ENCODE assay signal across 20 cellular contexts in the genomic region with DNA sequence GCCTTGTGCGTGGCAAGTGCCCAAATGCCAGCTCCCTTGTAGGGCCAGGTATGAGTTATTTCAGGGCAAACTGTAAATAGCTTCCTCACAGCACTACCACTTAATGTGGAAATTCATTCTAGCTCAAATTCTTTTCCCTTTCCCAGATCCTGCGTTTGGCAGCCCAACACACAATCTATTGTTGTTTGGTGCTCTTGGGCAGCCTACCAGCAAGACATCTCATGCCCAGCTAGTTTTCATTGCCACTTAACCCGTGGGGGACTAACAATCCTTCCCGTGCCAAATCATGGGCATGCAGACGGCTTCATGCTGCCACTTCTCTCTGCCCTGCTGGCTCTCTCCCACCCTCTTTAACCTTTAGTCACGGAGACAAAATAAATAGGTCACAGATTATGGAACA.
DNase-seq lines count a peak whose midpoint lies in the region; ATAC-seq and TF ChIP-seq lines count a peak whose summit lies in the region.
"Had no signal": no experiment of that assay in that cellular context is flagged by ENCODE, and none has a peak within 500 bp of the region (broad histone marks: within the 10 kb centered on the region; RNA-seq: fewer than 3 reads in every experiment).

No MANE protein-coding gene starts in this region.

- no peak overlapping the region for H3K27ac Mint-ChIP-seq in stimulated activated memory B cell treated with anti-CD40 and anti-IgM and Interleukin-4, amounts not matched to agents 10 μg/mL and 1 μg/mL and 100 μg/mL, for 72 hours
- H3K27ac Mint-ChIP-seq: activated CD8-positive, alpha-beta memory T cell treated with anti-CD3 and anti-CD28 coated beads, Interleukin-2, amount 10 ng/mL, durations not matched to agents 7 days and 5 days had no signal

- H3K36me3 ChIP-seq in thyroid gland: no peaks in the 10 kb centered on the region
- H3K36me3 ChIP-seq: BLaER1, HAP-1, left lung, spleen, tibial nerve had no signal

- WGBS in thyroid gland, 2 donors: 22 to 39% methylated on average over 6 of the region's 6 CpGs

- DNase-seq in NCI-H2029 (lab: John Stamatoyannopoulos, UW): peak; percentile 45
- peak in 53 of 58 donors; percentile 1 to 79 (median 31) for DNase-seq in anterior cingulate cortex (lab: John Stamatoyannopoulos, UW)
- DNase-seq in inferior parietal cortex (ENCODE audit: extremely low spot score): peak; percentile 41
- DNase-seq in thyroid gland: peak; percentile 86 to 90
- no peak for DNase-seq in SK-N-DZ (ENCODE audit: low spot score)
- no peak for DNase-seq in activated CD4-positive, alpha-beta T cell treated with anti-CD3 and anti-CD28 coated beads for 4 hours
- DNase-seq: activated CD8-positive, alpha-beta memory T cell treated with anti-CD3 and anti-CD28 coated beads, Interleukin-2, amount 10 ng/mL, durations not matched to agents 7 days and 5 days; DMS 273 treated with DMSO at 0.1 percent for 48 hours; foreskin fibroblast; KG1; left lung; psoas muscle; SHP77; spleen had no signal

- H3K27ac ChIP-seq in thyroid gland: peak overlapping the region in 2 of 3 donors; percentile 25 to 54
- H3K27ac ChIP-seq: BLaER1, coronary artery, left lung, psoas muscle, spleen had no signal

- H3K27me3 ChIP-seq in thyroid gland: no peaks in the 10 kb centered on the region
- H3K27me3 ChIP-seq: BLaER1, left lung, spleen, tibial nerve had no signal

- peaks cover 3% of the 10 kb centered on the region for H3K9me3 Mint-ChIP-seq in stimulated activated memory B cell treated with anti-CD40 and anti-IgM and Interleukin-4, amounts not matched to agents 10 μg/mL and 1 μg/mL and 100 μg/mL, for 72 hours

- peaks cover 7 to 11% of the 10 kb centered on the region in 2 donors for H3K4me1 ChIP-seq in thyroid gland
- H3K4me1 ChIP-seq: BLaER1, HAP-1, left lung, psoas muscle, spleen had no signal

- no peak for TF ChIP-seq CTCF in thyroid gland (IDR thresholded peaks at IDR 0.05)

- no peaks in the 10 kb centered on the region for H3K4me1 Mint-ChIP-seq in stimulated activated memory B cell treated with anti-CD40 and anti-IgM and Interleukin-4, amounts not matched to agents 10 μg/mL and 1 μg/mL and 100 μg/mL, for 72 hours
- H3K4me1 Mint-ChIP-seq: activated CD8-positive, alpha-beta memory T cell treated with anti-CD3 and anti-CD28 coated beads, Interleukin-2, amount 10 ng/mL, durations not matched to agents 7 days and 5 days had no signal

- ATAC-seq in stimulated activated memory B cell treated with anti-CD40 and anti-IgM and Interleukin-4, amounts not matched to agents 10 μg/mL and 1 μg/mL and 100 μg/mL, for 72 hours: no peak
- ATAC-seq: activated CD4-positive, CD25-positive, alpha-beta regulatory T cell treated with anti-CD3 and anti-CD28 coated beads, Interleukin-2, amount 50 U/mL, for 24 hours; activated CD8-positive, alpha-beta memory T cell treated with anti-CD3 and anti-CD28 coated beads, Interleukin-2, amount 10 ng/mL, durations not matched to agents 7 days and 5 days; left lung; psoas muscle had no signal

- H3K9me3 ChIP-seq in thyroid gland: no peaks in the 10 kb centered on the region
- H3K9me3 ChIP-seq: HAP-1, psoas muscle had no signal

- no peak for TF ChIP-seq POLR2A in thyroid gland (IDR thresholded peaks at IDR 0.05)

- H3K36me3 Mint-ChIP-seq in stimulated activated memory B cell treated with anti-CD40 and anti-IgM and Interleukin-4, amounts not matched to agents 10 μg/mL and 1 μg/mL and 100 μg/mL, for 72 hours: no peaks in the 10 kb centered on the region
- H3K36me3 Mint-ChIP-seq: activated CD8-positive, alpha-beta memory T cell treated with anti-CD3 and anti-CD28 coated beads, Interleukin-2, amount 10 ng/mL, durations not matched to agents 7 days and 5 days had no signal

- H3K4me3 Mint-ChIP-seq in stimulated activated memory B cell treated with anti-CD40 and anti-IgM and Interleukin-4, amounts not matched to agents 10 μg/mL and 1 μg/mL and 100 μg/mL, for 72 hours: no peak overlapping the region
- H3K4me3 Mint-ChIP-seq: activated CD8-positive, alpha-beta memory T cell treated with anti-CD3 and anti-CD28 coated beads, Interleukin-2, amount 10 ng/mL, durations not matched to agents 7 days and 5 days had no signal

- intact Hi-C loops in thyroid gland (cut with DNase I): no loop called here

- H3K27me3 Mint-ChIP-seq in stimulated activated memory B cell treated with anti-CD40 and anti-IgM and Interleukin-4, amounts not matched to agents 10 μg/mL and 1 μg/mL and 100 μg/mL, for 72 hours: no peaks in the 10 kb centered on the region
- H3K27me3 Mint-ChIP-seq: activated CD8-positive, alpha-beta memory T cell treated with anti-CD3 and anti-CD28 coated beads, Interleukin-2, amount 10 ng/mL, durations not matched to agents 7 days and 5 days had no signal

- no peak overlapping the region for H3K4me3 ChIP-seq in thyroid gland (replicated peaks in 1 of 3)
- H3K4me3 ChIP-seq: BLaER1, coronary artery, HAP-1, left lung, psoas muscle, spleen, tibial nerve had no signal

Comparison
In these comparisons a context has a peak if more than half of its experiments do, and no peak if none do; other contexts are left out.
1. DNase-seq: peak in NCI-H2029 (single experiment), anterior cingulate cortex (53 of 58), inferior parietal cortex (single experiment) and thyroid gland (2 of 2); none in SK-N-DZ (single experiment) and activated CD4-positive, alpha-beta T cell treated with anti-CD3 and anti-CD28 coated beads for 4 hours (0 of 2).